In the genomic region with DNA sequence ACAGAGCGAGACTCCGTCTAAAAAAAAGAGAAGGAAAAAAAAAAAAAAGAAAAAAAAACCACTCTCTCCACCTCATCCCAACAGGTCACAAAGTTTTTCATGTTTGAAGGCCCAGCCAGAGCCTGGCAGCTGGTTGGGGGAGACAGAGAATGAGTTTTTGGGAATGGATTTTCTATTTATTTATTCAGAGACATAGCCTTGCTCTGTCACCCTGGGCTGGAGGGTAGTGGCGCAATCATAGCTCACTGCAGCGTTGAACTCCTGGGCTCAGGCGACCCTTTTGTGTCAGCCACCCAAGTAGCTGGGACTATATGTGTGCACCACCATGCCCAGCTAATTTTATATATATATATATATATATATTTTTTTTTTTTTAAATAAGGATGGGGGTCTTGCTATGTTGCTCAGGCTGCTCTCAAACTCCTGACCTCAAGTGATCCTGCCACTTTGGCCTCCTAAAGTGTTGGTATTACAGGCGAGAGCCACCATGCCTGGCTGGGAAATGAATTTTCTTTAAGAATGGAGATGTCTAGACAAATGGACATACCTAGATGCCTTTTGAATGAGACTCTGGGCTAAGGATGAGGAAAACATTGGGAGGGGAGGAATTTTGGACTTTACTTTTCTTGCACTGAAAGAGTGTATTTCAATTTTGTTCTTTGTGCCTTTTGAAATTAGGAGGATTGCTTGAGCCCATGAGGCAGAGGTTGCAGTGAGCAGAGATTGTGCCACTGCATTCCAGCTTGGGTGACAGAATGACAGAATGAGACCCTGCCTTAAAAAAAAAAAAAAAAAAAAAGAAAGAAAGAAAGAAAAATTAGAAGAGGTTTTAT, we compare ENCODE assay signal across 40 cellular contexts. TPM values are rescaled to one million over a fixed set of nuclear protein-coding genes. Genes with fewer than 3 reads are reported as not detected.
"Had no signal": no experiment of that assay in that cellular context is flagged by ENCODE, and none has a peak within 500 bp of the region (broad histone marks: within the 10 kb centered on the region; RNA-seq: fewer than 3 reads in every experiment).

No MANE protein-coding gene starts in this region.

- H3K9me3 ChIP-seq: ascending aorta, body of pancreas, breast epithelium had no signal

- H3K4me3 Mint-ChIP-seq: activated CD4-positive, alpha-beta memory T cell treated with anti-CD3 and anti-CD28 coated beads, Interleukin-2, amount 10 ng/mL, durations not matched to agents 7 days and 5 days; activated naive CD4-positive, alpha-beta T cell treated with anti-CD3 and anti-CD28 coated beads, Interleukin-2, amount 50 U/mL, for 24 hours; activated naive CD8-positive, alpha-beta T cell treated with anti-CD3 and anti-CD28 coated beads, Interleukin-2, amount 10 ng/mL, durations not matched to agents 7 days and 5 days; activated T-cell treated with anti-CD3 and anti-CD28 coated beads, Interleukin-2, amount 50 U/mL, for 24 hours had no signal

- DNase-seq: activated CD4-positive, alpha-beta memory T cell treated with anti-CD3 and anti-CD28 coated beads, Interleukin-2, amount 10 ng/mL, durations not matched to agents 7 days and 5 days; activated CD4-positive, alpha-beta T cell treated with anti-CD3 and anti-CD28 coated beads for 1 hour; activated CD4-positive, alpha-beta T cell treated with anti-CD3 and anti-CD28 coated beads for 48 hours; activated CD4-positive, CD25-positive, alpha-beta regulatory T cell; activated gamma-delta T cell; activated naive CD4-positive, alpha-beta T cell treated with Interleukin-2 at 50 U/mL for 16 hours; activated naive CD8-positive, alpha-beta T cell treated with anti-CD3 and anti-CD28 coated beads, Interleukin-2, amount 10 ng/mL, durations not matched to agents 7 days and 5 days; activated T-cell treated with anti-CD3 and anti-CD28 coated beads, Interleukin-2, amount 50 U/mL, for 24 hours; amygdala; body of pancreas; KG1; NCI-H1105 treated with DMSO at 0.1 percent for 48 hours; NCI-H1436; NCI-H1694; NCI-H1930; NCI-H2081 treated with DMSO at 0.1 percent for 48 hours; NCI-H345; NCI-H524 treated with DMSO at 0.1 percent for 48 hours; NK-92 treated with Interleukin-12 subunit alpha and Interleukin-12 subunit beta, amount 100 ng/mL, for 24 hours; PC-9; SIG-M5; SW 1271; T-helper 1 cell; T-helper 2 cell; T-helper 9 cell; WERI-Rb-1 had no signal

- H3K4me1 ChIP-seq: ascending aorta, body of pancreas, breast epithelium had no signal

- H3K4me3 ChIP-seq: ascending aorta, body of pancreas, breast epithelium, PC-9 had no signal

- H3K36me3 Mint-ChIP-seq: activated naive CD4-positive, alpha-beta T cell treated with anti-CD3 and anti-CD28 coated beads, Interleukin-2, amount 50 U/mL, for 24 hours; activated naive CD8-positive, alpha-beta T cell treated with anti-CD3 and anti-CD28 coated beads, Interleukin-2, amount 10 ng/mL, durations not matched to agents 7 days and 5 days had no signal

- H3K27me3 ChIP-seq: ascending aorta, body of pancreas, breast epithelium had no signal

- H3K27me3 Mint-ChIP-seq: activated naive CD4-positive, alpha-beta T cell treated with anti-CD3 and anti-CD28 coated beads, Interleukin-2, amount 50 U/mL, for 24 hours; activated T-cell treated with anti-CD3 and anti-CD28 coated beads, Interleukin-2, amount 50 U/mL, for 24 hours had no signal

- H3K9me3 Mint-ChIP-seq: activated CD4-positive, alpha-beta memory T cell treated with anti-CD3 and anti-CD28 coated beads, Interleukin-2, amount 10 ng/mL, durations not matched to agents 7 days and 5 days; activated naive CD4-positive, alpha-beta T cell treated with anti-CD3 and anti-CD28 coated beads, Interleukin-2, amount 50 U/mL, for 24 hours; activated naive CD8-positive, alpha-beta T cell treated with anti-CD3 and anti-CD28 coated beads, Interleukin-2, amount 10 ng/mL, durations not matched to agents 7 days and 5 days; activated T-cell treated with anti-CD3 and anti-CD28 coated beads, Interleukin-2, amount 50 U/mL, for 24 hours; activated T-helper 2 cell treated with anti-CD3 and anti-CD28 coated beads, Interferon-gamma antibody, Interleukin-2, Interleukin-4, amounts not matched to agents 10 μg/mL and 5 μg/mL and 100 μg/mL, durations not matched to agents 14 hours and 24 hours and 36 hours had no signal

- H3K36me3 ChIP-seq: ascending aorta, breast epithelium, WERI-Rb-1 had no signal

- H3K27ac Mint-ChIP-seq: activated CD4-positive, alpha-beta memory T cell treated with anti-CD3 and anti-CD28 coated beads, Interleukin-2, amount 10 ng/mL, durations not matched to agents 7 days and 5 days; activated naive CD4-positive, alpha-beta T cell treated with anti-CD3 and anti-CD28 coated beads, Interleukin-2, amount 50 U/mL, for 24 hours; activated naive CD8-positive, alpha-beta T cell treated with anti-CD3 and anti-CD28 coated beads, Interleukin-2, amount 10 ng/mL, durations not matched to agents 7 days and 5 days; activated T-cell treated with anti-CD3 and anti-CD28 coated beads, Interleukin-2, amount 50 U/mL, for 24 hours; activated T-helper 2 cell treated with anti-CD3 and anti-CD28 coated beads, Interferon-gamma antibody, Interleukin-2, Interleukin-4, amounts not matched to agents 10 μg/mL and 5 μg/mL and 100 μg/mL, durations not matched to agents 14 hours and 24 hours and 36 hours had no signal

- H3K27ac ChIP-seq: ascending aorta, body of pancreas, breast epithelium, PC-9, RWPE1, WERI-Rb-1 had no signal

RNA-seq across cellular contexts. Expression of gene PPP1R1A, which starts 16.9 kb away (rescaled TPM):
- total RNA-seq: activated CD4-positive, alpha-beta memory T cell treated with anti-CD3 and anti-CD28 coated beads, Interleukin-2, amount 10 ng/mL, durations not matched to agents 7 days and 5 days; activated CD8-positive, alpha-beta memory T cell treated with anti-CD3 and anti-CD28 coated beads for 36 hours; activated naive CD8-positive, alpha-beta T cell treated with anti-CD3 and anti-CD28 coated beads, Interleukin-2, amount 10 ng/mL, durations not matched to agents 7 days and 5 days; activated T-helper 2 cell treated with anti-CD3 and anti-CD28 coated beads, Interferon-gamma antibody, Interleukin-2, Interleukin-4, amounts not matched to agents 10 μg/mL and 5 μg/mL and 100 μg/mL, durations not matched to agents 14 hours and 24 hours and 36 hours; LHCN-M2; M059J; NCI-H460; OCI-LY7; PC-9; SK-MEL-5 had no signal

RNA-seq across cellular contexts. Expression of gene LACRT, which starts 29.3 kb away (rescaled TPM):
- total RNA-seq: activated CD4-positive, alpha-beta memory T cell treated with anti-CD3 and anti-CD28 coated beads, Interleukin-2, amount 10 ng/mL, durations not matched to agents 7 days and 5 days; activated CD8-positive, alpha-beta memory T cell treated with anti-CD3 and anti-CD28 coated beads for 36 hours; activated naive CD8-positive, alpha-beta T cell treated with anti-CD3 and anti-CD28 coated beads, Interleukin-2, amount 10 ng/mL, durations not matched to agents 7 days and 5 days; activated T-helper 2 cell treated with anti-CD3 and anti-CD28 coated beads, Interferon-gamma antibody, Interleukin-2, Interleukin-4, amounts not matched to agents 10 μg/mL and 5 μg/mL and 100 μg/mL, durations not matched to agents 14 hours and 24 hours and 36 hours; ascending aorta; body of pancreas; breast epithelium; cardiac septum; LHCN-M2; M059J; NCI-H460; OCI-LY7; PC-9; Right ventricle myocardium inferior; SK-MEL-5 had no signal
- polyA plus RNA-seq: adipose tissue had no signal

RNA-seq across cellular contexts. Expression of gene DCD, which starts 42.8 kb away (rescaled TPM):
- total RNA-seq: activated CD4-positive, alpha-beta memory T cell treated with anti-CD3 and anti-CD28 coated beads, Interleukin-2, amount 10 ng/mL, durations not matched to agents 7 days and 5 days; activated CD8-positive, alpha-beta memory T cell treated with anti-CD3 and anti-CD28 coated beads for 36 hours; activated naive CD8-positive, alpha-beta T cell treated with anti-CD3 and anti-CD28 coated beads, Interleukin-2, amount 10 ng/mL, durations not matched to agents 7 days and 5 days; activated T-helper 2 cell treated with anti-CD3 and anti-CD28 coated beads, Interferon-gamma antibody, Interleukin-2, Interleukin-4, amounts not matched to agents 10 μg/mL and 5 μg/mL and 100 μg/mL, durations not matched to agents 14 hours and 24 hours and 36 hours; ascending aorta; body of pancreas; breast epithelium; cardiac septum; LHCN-M2; M059J; NCI-H460; OCI-LY7; PC-9; Right ventricle myocardium inferior; SK-MEL-5 had no signal
- polyA plus RNA-seq: adipose tissue had no signal

RNA-seq across cellular contexts. Expression of gene PDE1B, which starts 56.0 kb away (rescaled TPM):
- total RNA-seq: LHCN-M2, M059J, NCI-H460, PC-9 had no signal
